23 cellular contexts compared by ENCODE assay signal in the genomic region with DNA sequence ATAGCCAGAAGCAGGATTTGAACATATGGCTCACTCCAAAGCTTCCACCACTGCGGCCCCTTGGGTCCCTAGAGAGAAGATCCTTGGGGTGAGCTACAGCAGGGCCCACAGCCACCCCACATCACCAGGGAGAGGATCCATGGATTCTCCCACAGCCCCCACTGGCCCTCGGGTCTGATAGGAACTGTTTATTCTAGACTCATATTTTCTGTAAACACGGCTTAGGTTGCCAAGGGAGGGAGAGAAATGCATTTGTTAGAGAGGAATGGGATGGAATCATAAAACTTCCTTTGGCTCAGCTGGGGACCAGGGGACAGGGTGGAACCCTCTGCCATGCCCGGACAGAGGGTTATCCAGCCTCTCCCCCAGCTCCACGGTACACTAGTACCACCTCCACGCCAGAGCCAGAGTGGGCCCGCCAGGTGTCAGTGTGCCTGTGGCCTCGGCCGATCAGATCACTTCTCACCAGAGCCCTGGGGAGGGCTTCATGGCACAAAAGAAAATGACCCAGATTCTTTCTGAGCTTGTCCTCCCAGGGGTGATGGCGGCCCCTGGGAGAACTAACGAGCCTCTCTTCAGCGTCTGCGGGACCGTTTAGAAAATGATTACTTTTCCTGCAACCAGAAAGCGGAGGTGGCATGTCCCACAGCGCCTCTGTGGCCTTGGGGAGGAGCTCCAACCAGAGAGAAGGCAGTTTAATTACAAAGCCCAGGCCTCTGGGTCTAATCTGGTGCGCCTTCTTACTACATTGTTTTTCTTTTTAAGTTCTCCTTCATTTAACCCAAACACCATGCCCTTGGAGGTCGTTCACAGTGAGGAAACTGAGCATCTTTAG. TPM values are rescaled to one million over a fixed set of nuclear protein-coding genes. Genes with fewer than 3 reads are reported as not detected.
DNase-seq lines count a peak whose midpoint lies in the region; ATAC-seq, FAIRE-seq and TF ChIP-seq lines count a peak whose summit lies in the region.
"Had no signal": no experiment of that assay in that cellular context is flagged by ENCODE, and none has a peak within 500 bp of the region (broad histone marks: within the 10 kb centered on the region; RNA-seq: fewer than 3 reads in every experiment).

No MANE protein-coding gene starts in this region.

- peaks cover 1% of the 10 kb centered on the region for H3K36me3 Mint-ChIP-seq in chondrocyte (ENCODE audit: low read depth)
- H3K36me3 Mint-ChIP-seq: activated CD4-positive, alpha-beta memory T cell treated with anti-CD3 and anti-CD28 coated beads for 36 hours; stimulated activated effector memory CD8-positive, alpha-beta T cell treated with anti-CD3 and anti-CD28 coated beads, Interleukin-12 subunit alpha, Interleukin-12 subunit beta, amount 100 ng/mL, for 72 hours; T-cell had no signal

- intact Hi-C loops in left ventricle myocardium superior (cut with micrococcal nuclease): no loop called here
- intact Hi-C loops in pancreas (cut with DNase I): no loop called here

- H3K27ac ChIP-seq in Peyer's patch: peak overlapping the region; percentile 43 to 85 (median 58)
- peak overlapping the region; percentile 3 to 74 (median 50) for H3K27ac ChIP-seq in pancreas
- peak overlapping the region in 3 of 4 donors; percentile 17 to 44 (median 27) for H3K27ac ChIP-seq in tibial nerve
- H3K27ac ChIP-seq: cardiac muscle cell, VCaP had no signal

- H3K4me1 ChIP-seq in Peyer's patch: peaks cover 0 to 39% (median 0%) of the 10 kb centered on the region in 4 donors
- H3K4me1 ChIP-seq in pancreas: no peaks in the 10 kb centered on the region
- peaks cover 0 to 30% (median 8%) of the 10 kb centered on the region in 4 donors for H3K4me1 ChIP-seq in tibial nerve

- no peak for TF ChIP-seq POLR2A in Peyer's patch (IDR thresholded peaks at IDR 0.05)
- TF ChIP-seq POLR2A in tibial nerve (IDR thresholded peaks at IDR 0.05): no peak

- peaks cover 22% of the 10 kb centered on the region for H3K27me3 Mint-ChIP-seq in chondrocyte (ENCODE audit: low read depth)
- H3K27me3 Mint-ChIP-seq: activated CD4-positive, alpha-beta memory T cell treated with anti-CD3 and anti-CD28 coated beads for 36 hours; T-cell had no signal

- no peaks in the 10 kb centered on the region for H3K9me3 ChIP-seq in Peyer's patch
- no peaks in the 10 kb centered on the region for H3K9me3 ChIP-seq in pancreas
- no peaks in the 10 kb centered on the region for H3K9me3 ChIP-seq in tibial nerve

- H3K4me1 Mint-ChIP-seq in chondrocyte (ENCODE audit: low read depth): peaks cover 15% of the 10 kb centered on the region
- H3K4me1 Mint-ChIP-seq: stimulated activated effector memory CD8-positive, alpha-beta T cell treated with anti-CD3 and anti-CD28 coated beads, Interleukin-12 subunit alpha, Interleukin-12 subunit beta, amount 100 ng/mL, for 72 hours; T-cell had no signal

- DNase-seq in Peyer's patch (peak in 1 of 3 donors; percentile 44), left ventricle myocardium superior (peak; percentile 59), pancreas (no peak), tibial nerve (ENCODE audit: low spot score in 2 of 2) (no peak), chondrocyte (ENCODE audit: low spot score) (no peak), NCI-H82 treated with DMSO at 0.1 percent for 48 hours (lab: John Stamatoyannopoulos, UW; ENCODE audit: unreplicated experiment) (no peak), NCI-H526 treated with DMSO at 0.1 percent for 48 hours (lab: John Stamatoyannopoulos, UW) (no peak)
- DNase-seq: activated CD4-positive, alpha-beta memory T cell treated with anti-CD3 and anti-CD28 coated beads for 36 hours; effector CD8-positive, alpha-beta T cell; HCEC 1CT; hippocampal formation; kidney; midbrain; NCI-H146; occipital lobe; stimulated activated CD4-positive, alpha-beta T cell treated with anti-CD3 and anti-CD28 coated beads, Interleukin-12 subunit alpha, Interleukin-12 subunit beta, amount 100 ng/mL, for 4 hours; T-cell had no signal

- FAIRE-seq in pancreas (lab: Jason Lieb, UNC): no peak
- FAIRE-seq: GM19239, kidney had no signal

- H3K27me3 ChIP-seq in Peyer's patch: no peaks in the 10 kb centered on the region
- H3K27me3 ChIP-seq in pancreas: no peaks in the 10 kb centered on the region
- no peaks in the 10 kb centered on the region for H3K27me3 ChIP-seq in tibial nerve
- H3K27me3 ChIP-seq: cardiac muscle cell had no signal

- TF ChIP-seq EP300 in tibial nerve (IDR thresholded peaks at IDR 0.05): no peak

- H3K4me3 ChIP-seq in Peyer's patch: no peak overlapping the region
- H3K4me3 ChIP-seq in pancreas: no peak overlapping the region
- no peak overlapping the region for H3K4me3 ChIP-seq in tibial nerve
- H3K4me3 ChIP-seq: cardiac muscle cell had no signal

- H3K36me3 ChIP-seq in Peyer's patch: no peaks in the 10 kb centered on the region
- H3K36me3 ChIP-seq in pancreas: no peaks in the 10 kb centered on the region
- H3K36me3 ChIP-seq in tibial nerve: no peaks in the 10 kb centered on the region
- H3K36me3 ChIP-seq: cardiac muscle cell had no signal

- no peak overlapping the region for H3K4me3 Mint-ChIP-seq in chondrocyte (ENCODE audit: unreplicated experiment)
- H3K4me3 Mint-ChIP-seq: activated CD4-positive, alpha-beta memory T cell treated with anti-CD3 and anti-CD28 coated beads for 36 hours; activated T-helper 1 cell treated with anti-CD3 and anti-CD28 coated beads, Interleukin-12 subunit alpha, Interleukin-12 subunit beta, Interleukin-2, Interleukin-4 antibody, amounts not matched to agents 30 ng/mL and 10 ng/mL and 1 ng/mL, durations not matched to agents 14 hours and 24 hours and 36 hours; stimulated activated effector memory CD8-positive, alpha-beta T cell treated with anti-CD3 and anti-CD28 coated beads, Interleukin-12 subunit alpha, Interleukin-12 subunit beta, amount 100 ng/mL, for 72 hours; T-cell had no signal

- H3K27ac Mint-ChIP-seq in chondrocyte (ENCODE audit: unreplicated experiment): no peak overlapping the region
- H3K27ac Mint-ChIP-seq: activated CD4-positive, alpha-beta memory T cell treated with anti-CD3 and anti-CD28 coated beads for 36 hours; activated T-helper 1 cell treated with anti-CD3 and anti-CD28 coated beads, Interleukin-12 subunit alpha, Interleukin-12 subunit beta, Interleukin-2, Interleukin-4 antibody, amounts not matched to agents 30 ng/mL and 10 ng/mL and 1 ng/mL, durations not matched to agents 14 hours and 24 hours and 36 hours; stimulated activated effector memory CD8-positive, alpha-beta T cell treated with anti-CD3 and anti-CD28 coated beads, Interleukin-12 subunit alpha, Interleukin-12 subunit beta, amount 100 ng/mL, for 72 hours; T-cell had no signal

- TF ChIP-seq CTCF in Peyer's patch (IDR thresholded peaks at IDR 0.05): no peak
- TF ChIP-seq CTCF in pancreas (IDR thresholded peaks at IDR 0.05): no peak
- no peak for TF ChIP-seq CTCF in tibial nerve (IDR thresholded peaks at IDR 0.05)
- no peak for TF ChIP-seq CTCF in chondrocyte (IDR thresholded peaks at IDR 0.05)

- ATAC-seq in left ventricle myocardium superior (peak; percentile 8), pancreas (peak in 3 of 4 donors; percentile 21 to 45 (median 33)), GM21360 (IDR thresholded peaks at IDR 0.05; ENCODE audit: unreplicated experiment) (no peak)
- ATAC-seq: stimulated activated effector memory CD8-positive, alpha-beta T cell treated with anti-CD3 and anti-CD28 coated beads, Interleukin-12 subunit alpha, Interleukin-12 subunit beta, amount 100 ng/mL, for 72 hours; T-cell had no signal

- WGBS in pancreas, 2 donors: 58 to 60% methylated on average over 18 of the region's 18 CpGs
- 73% methylated on average over 18 of the region's 18 CpGs for WGBS in tibial nerve, 2 donors

- no peaks in the 10 kb centered on the region for H3K9me3 Mint-ChIP-seq in chondrocyte (ENCODE audit: low read depth)
- H3K9me3 Mint-ChIP-seq: activated CD4-positive, alpha-beta memory T cell treated with anti-CD3 and anti-CD28 coated beads for 36 hours; activated T-helper 1 cell treated with anti-CD3 and anti-CD28 coated beads, Interleukin-12 subunit alpha, Interleukin-12 subunit beta, Interleukin-2, Interleukin-4 antibody, amounts not matched to agents 30 ng/mL and 10 ng/mL and 1 ng/mL, durations not matched to agents 14 hours and 24 hours and 36 hours; stimulated activated effector memory CD8-positive, alpha-beta T cell treated with anti-CD3 and anti-CD28 coated beads, Interleukin-12 subunit alpha, Interleukin-12 subunit beta, amount 100 ng/mL, for 72 hours; T-cell had no signal

RNA-seq across cellular contexts. Expression of a gene that starts 33.7 kb away (rescaled TPM):
- total RNA-seq in Peyer's patch (10 to 100 TPM in 2 of 4 donors, 1 to 10 TPM in 2; 3.5 to 44.6 (median 14.5) TPM), left ventricle myocardium superior (273 TPM), pancreas (10 to 100 TPM in 4 of 6 donors, 1 to 10 TPM in 2; 6.0 to 13.4 (median 10.2) TPM), tibial nerve (10 to 100 TPM; 13.3 to 27.4 (median 21.7) TPM), chondrocyte (8.0 to 28.6 TPM (median 10.5 TPM) in 3 replicates)
- 1 to 10 TPM; 9.1 TPM for polyA plus RNA-seq in pancreas
- total RNA-seq: activated CD4-positive, alpha-beta memory T cell treated with anti-CD3 and anti-CD28 coated beads for 36 hours; activated T-helper 1 cell treated with anti-CD3 and anti-CD28 coated beads, Interleukin-12 subunit alpha, Interleukin-12 subunit beta, Interleukin-2, Interleukin-4 antibody, amounts not matched to agents 30 ng/mL and 10 ng/mL and 1 ng/mL, durations not matched to agents 14 hours and 24 hours and 36 hours had no signal
